17 cellular contexts compared by ENCODE assay signal in the genomic region with DNA sequence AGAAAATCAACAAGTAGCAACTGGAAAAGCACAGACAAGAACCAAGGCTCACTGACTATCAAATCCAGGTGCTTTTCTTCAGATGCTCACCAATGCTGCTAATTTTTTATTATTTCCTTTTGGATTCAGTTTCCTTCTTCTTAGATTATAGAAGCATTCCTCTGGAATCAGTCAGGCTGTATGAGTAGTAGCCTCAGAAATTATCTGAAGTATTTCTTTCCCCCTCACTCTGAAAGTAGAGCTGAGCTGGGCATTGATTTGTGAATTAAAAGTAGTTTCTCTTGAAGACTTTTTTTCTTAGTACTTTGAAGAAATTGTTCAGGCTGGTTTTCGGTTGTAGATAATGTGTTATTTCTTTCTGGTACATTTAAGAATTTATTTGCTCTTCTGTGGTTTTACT.
"Had no signal": no experiment of that assay in that cellular context is flagged by ENCODE, and none has a peak within 500 bp of the region (broad histone marks: within the 10 kb centered on the region; RNA-seq: fewer than 3 reads in every experiment).

No MANE protein-coding gene starts in this region.

- DNase-seq: activated CD4-positive, CD25-positive, alpha-beta regulatory T cell treated with anti-CD3 and anti-CD28 coated beads, Interleukin-2, amount 50 U/mL, for 72 hours; activated gamma-delta T cell; activated T-cell treated with anti-CD3 and anti-CD28 coated beads, Interleukin-2, amount 50 U/mL, for 72 hours; adrenal gland; body of pancreas; central memory CD4-positive, alpha-beta T cell; colonic mucosa; left colon; lower lobe of right lung; naive thymus-derived CD8-positive, alpha-beta T cell; spleen; stimulated activated CD4-positive, alpha-beta T cell treated with anti-CD3 and anti-CD28 coated beads, Interleukin-4, amount 100 ng/mL, for 4 hours; T-helper 2 cell had no signal

- H3K4me1 ChIP-seq: adrenal gland, body of pancreas, colonic mucosa, lower lobe of right lung, parathyroid adenoma, spleen had no signal

- H3K9me3 Mint-ChIP-seq: activated naive CD4-positive, alpha-beta T cell treated with anti-CD3 and anti-CD28 coated beads, Interleukin-2, amount 50 U/mL, for 24 hours; stimulated activated memory B cell treated with anti-CD40 and anti-IgM and Interleukin-4, amounts not matched to agents 10 μg/mL and 1 μg/mL and 100 μg/mL, for 72 hours had no signal

- H3K36me3 Mint-ChIP-seq: activated naive CD4-positive, alpha-beta T cell treated with anti-CD3 and anti-CD28 coated beads, Interleukin-2, amount 50 U/mL, for 24 hours; naive thymus-derived CD8-positive, alpha-beta T cell; stimulated activated memory B cell treated with anti-CD40 and anti-IgM and Interleukin-4, amounts not matched to agents 10 μg/mL and 1 μg/mL and 100 μg/mL, for 72 hours had no signal

- H3K27me3 ChIP-seq: adrenal gland, body of pancreas, colonic mucosa, spleen had no signal

- H3K27ac Mint-ChIP-seq: activated naive CD4-positive, alpha-beta T cell treated with anti-CD3 and anti-CD28 coated beads, Interleukin-2, amount 50 U/mL, for 24 hours; activated T-cell treated with anti-CD3 and anti-CD28 coated beads, Interleukin-2, amount 50 U/mL, for 72 hours; naive thymus-derived CD8-positive, alpha-beta T cell; stimulated activated memory B cell treated with anti-CD40 and anti-IgM and Interleukin-4, amounts not matched to agents 10 μg/mL and 1 μg/mL and 100 μg/mL, for 72 hours had no signal

- ATAC-seq: activated T-cell treated with anti-CD3 and anti-CD28 coated beads, Interleukin-2, amount 50 U/mL, for 72 hours; body of pancreas; left colon; lower lobe of right lung; naive thymus-derived CD8-positive, alpha-beta T cell; stimulated activated memory B cell treated with anti-CD40 and anti-IgM and Interleukin-4, amounts not matched to agents 10 μg/mL and 1 μg/mL and 100 μg/mL, for 72 hours had no signal

- H3K9me3 ChIP-seq: adrenal gland, body of pancreas, colonic mucosa, lower lobe of right lung, spleen had no signal

- H3K79me2 ChIP-seq: parathyroid adenoma had no signal

- H3K4me3 Mint-ChIP-seq: activated naive CD4-positive, alpha-beta T cell treated with anti-CD3 and anti-CD28 coated beads, Interleukin-2, amount 50 U/mL, for 24 hours; activated T-cell treated with anti-CD3 and anti-CD28 coated beads, Interleukin-2, amount 50 U/mL, for 72 hours; naive thymus-derived CD8-positive, alpha-beta T cell; stimulated activated memory B cell treated with anti-CD40 and anti-IgM and Interleukin-4, amounts not matched to agents 10 μg/mL and 1 μg/mL and 100 μg/mL, for 72 hours had no signal

- H3K27me3 Mint-ChIP-seq: activated naive CD4-positive, alpha-beta T cell treated with anti-CD3 and anti-CD28 coated beads, Interleukin-2, amount 50 U/mL, for 24 hours; naive thymus-derived CD8-positive, alpha-beta T cell; stimulated activated memory B cell treated with anti-CD40 and anti-IgM and Interleukin-4, amounts not matched to agents 10 μg/mL and 1 μg/mL and 100 μg/mL, for 72 hours had no signal

- H3K27ac ChIP-seq: adrenal gland, body of pancreas, colonic mucosa, lower lobe of right lung, parathyroid adenoma, spleen, VCaP had no signal

- H2AFZ ChIP-seq: parathyroid adenoma had no signal

- H3K36me3 ChIP-seq: adrenal gland, colonic mucosa, lower lobe of right lung, spleen had no signal

- H3K9ac ChIP-seq: parathyroid adenoma had no signal

- H3K4me3 ChIP-seq: adrenal gland, body of pancreas, colonic mucosa, lower lobe of right lung, spleen had no signal

- H3K4me1 Mint-ChIP-seq: activated naive CD4-positive, alpha-beta T cell treated with anti-CD3 and anti-CD28 coated beads, Interleukin-2, amount 50 U/mL, for 24 hours; naive thymus-derived CD8-positive, alpha-beta T cell; stimulated activated memory B cell treated with anti-CD40 and anti-IgM and Interleukin-4, amounts not matched to agents 10 μg/mL and 1 μg/mL and 100 μg/mL, for 72 hours had no signal
